Comparison of ENCODE assay signal across 36 cellular contexts in the genomic region with DNA sequence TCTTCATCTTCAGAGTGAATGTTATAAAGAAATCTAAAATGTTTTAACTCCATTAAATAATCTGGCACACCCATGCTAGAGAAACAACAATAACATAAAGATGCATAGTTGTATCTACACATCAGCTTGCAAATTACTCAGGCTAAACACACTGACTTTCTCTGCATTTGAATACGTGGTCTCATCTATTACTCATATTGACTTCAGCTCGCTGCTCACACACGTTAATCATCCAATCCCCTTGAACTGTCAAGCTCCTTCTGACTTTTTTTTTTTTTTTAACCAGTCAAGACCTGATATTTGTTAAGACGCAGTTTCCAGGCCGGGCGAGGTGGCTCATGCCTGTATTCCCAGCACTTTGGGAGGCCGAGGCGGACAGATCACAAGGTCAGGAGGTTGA.
"Had no signal": no experiment of that assay in that cellular context is flagged by ENCODE, and none has a peak within 500 bp of the region (broad histone marks: within the 10 kb centered on the region; RNA-seq: fewer than 3 reads in every experiment).

No MANE protein-coding gene starts in this region.

- H3K27ac ChIP-seq: ascending aorta, cardiac muscle cell, VCaP had no signal

- H3K27ac Mint-ChIP-seq: activated B cell treated with CpG ODN at 0.5 μM for 24 hours; activated CD4-positive, alpha-beta memory T cell treated with anti-CD3 and anti-CD28 coated beads for 36 hours; activated CD4-positive, alpha-beta T cell treated with anti-CD3 and anti-CD28 coated beads, Interleukin-2, amount 10 ng/mL, durations not matched to agents 24 days and 14 days; activated CD8-positive, alpha-beta T cell treated with anti-CD3 and anti-CD28 coated beads for 36 hours; activated naive CD4-positive, alpha-beta T cell treated with anti-CD3 and anti-CD28 coated beads, Interleukin-2, amount 10 ng/mL, durations not matched to agents 7 days and 5 days; activated naive CD4-positive, alpha-beta T cell treated with anti-CD3 and anti-CD28 coated beads, Interleukin-2, amount 50 U/mL, for 24 hours; activated naive CD8-positive, alpha-beta T cell; activated naive CD8-positive, alpha-beta T cell treated with anti-CD3 and anti-CD28 coated beads, Interleukin-2, amount 10 ng/mL, durations not matched to agents 7 days and 5 days; activated naive CD8-positive, alpha-beta T cell treated with anti-CD3 and anti-CD28 coated beads, Interleukin-2, amount 50 U/mL, for 24 hours; activated T-cell treated with anti-CD3 and anti-CD28 coated beads, Interleukin-2, amount 50 U/mL, for 72 hours; activated T-helper 1 cell treated with anti-CD3 and anti-CD28 coated beads, Interleukin-12 subunit alpha, Interleukin-12 subunit beta, Interleukin-2, Interleukin-4 antibody, amounts not matched to agents 30 ng/mL and 10 ng/mL and 1 ng/mL, durations not matched to agents 14 hours and 24 hours and 36 hours; activated T-helper 2 cell treated with anti-CD3 and anti-CD28 coated beads, Interferon-gamma antibody, Interleukin-2, Interleukin-4, amounts not matched to agents 10 μg/mL and 5 μg/mL and 100 μg/mL, durations not matched to agents 14 hours and 24 hours and 36 hours; brain; T-helper 1 cell treated with Interleukin-12 subunit alpha and Interleukin-12 subunit beta and Interleukin-4 antibody, amounts not matched to agents 30 μg/mL and 1 μg/mL, for 36 hours; T-helper 2 cell treated with Interferon-gamma antibody and Interleukin-4, amounts not matched to agents 5 μg/mL and 100 μg/mL, for 36 hours had no signal

- H3K36me3 Mint-ChIP-seq: activated CD4-positive, alpha-beta memory T cell treated with anti-CD3 and anti-CD28 coated beads for 36 hours; activated naive CD4-positive, alpha-beta T cell treated with anti-CD3 and anti-CD28 coated beads, Interleukin-2, amount 10 ng/mL, durations not matched to agents 7 days and 5 days; activated naive CD4-positive, alpha-beta T cell treated with anti-CD3 and anti-CD28 coated beads, Interleukin-2, amount 50 U/mL, for 24 hours; activated naive CD8-positive, alpha-beta T cell; activated naive CD8-positive, alpha-beta T cell treated with anti-CD3 and anti-CD28 coated beads, Interleukin-2, amount 10 ng/mL, durations not matched to agents 7 days and 5 days; brain had no signal

- H3K9me3 ChIP-seq: ascending aorta had no signal

- H3K4me3 ChIP-seq: ascending aorta, cardiac muscle cell had no signal

- DNase-seq: activated B cell treated with CpG ODN at 0.5 μM for 24 hours; activated CD4-positive, alpha-beta memory T cell treated with anti-CD3 and anti-CD28 coated beads for 36 hours; activated CD4-positive, alpha-beta T cell treated with anti-CD3 and anti-CD28 coated beads for 4 hours; activated CD4-positive, alpha-beta T cell treated with anti-CD3 and anti-CD28 coated beads, Interleukin-2, amount 10 ng/mL, durations not matched to agents 24 days and 14 days; activated CD4-positive, alpha-beta T cell treated with anti-CD3 and anti-CD28 coated beads, Interleukin-2, amount 50 U/mL, for 1 hour; activated CD4-positive, alpha-beta T cell treated with anti-CD3 and anti-CD28 coated beads, Interleukin-2, amount 50 U/mL, for 4 hours; activated CD4-positive, CD25-positive, alpha-beta regulatory T cell treated with anti-CD3 and anti-CD28 coated beads, Interleukin-2, amount 50 U/mL, for 72 hours; activated CD8-positive, alpha-beta memory T cell treated with anti-CD3 and anti-CD28 coated beads, Interleukin-2, amount 50 U/mL, for 4 hours; activated CD8-positive, alpha-beta T cell treated with anti-CD3 and anti-CD28 coated beads for 36 hours; activated effector memory CD4-positive, alpha-beta T cell treated with Interleukin-2 at 50 U/mL for 16 hours; activated gamma-delta T cell; activated naive CD4-positive, alpha-beta T cell treated with anti-CD3 and anti-CD28 coated beads, Interleukin-2, amount 10 ng/mL, durations not matched to agents 7 days and 5 days; activated naive CD4-positive, alpha-beta T cell treated with Interleukin-2 at 50 U/mL for 16 hours; activated naive CD8-positive, alpha-beta T cell treated with anti-CD3 and anti-CD28 coated beads, Interleukin-2, amount 10 ng/mL, durations not matched to agents 7 days and 5 days; activated naive CD8-positive, alpha-beta T cell treated with anti-CD3 and anti-CD28 coated beads, Interleukin-2, amount 50 U/mL, for 24 hours; activated T-cell treated with anti-CD3 and anti-CD28 coated beads for 4 hours; activated T-cell treated with anti-CD3 and anti-CD28 coated beads, Interleukin-2, amount 50 U/mL, for 1 hour; activated T-cell treated with anti-CD3 and anti-CD28 coated beads, Interleukin-2, amount 50 U/mL, for 4 hours; activated T-cell treated with anti-CD3 and anti-CD28 coated beads, Interleukin-2, amount 50 U/mL, for 72 hours; amygdala; anterior cingulate cortex; caudate nucleus; cerebellar nuclear complex; T-helper 2 cell; T-helper 9 cell had no signal

- H3K36me3 ChIP-seq: ascending aorta, cardiac muscle cell had no signal

- H3K4me1 ChIP-seq: ascending aorta had no signal

- H3K4me1 Mint-ChIP-seq: activated B cell treated with CpG ODN at 0.5 μM for 24 hours; activated CD4-positive, alpha-beta T cell treated with anti-CD3 and anti-CD28 coated beads, Interleukin-2, amount 10 ng/mL, durations not matched to agents 24 days and 14 days; activated naive CD4-positive, alpha-beta T cell treated with anti-CD3 and anti-CD28 coated beads, Interleukin-2, amount 10 ng/mL, durations not matched to agents 7 days and 5 days; activated naive CD4-positive, alpha-beta T cell treated with anti-CD3 and anti-CD28 coated beads, Interleukin-2, amount 50 U/mL, for 24 hours; activated naive CD8-positive, alpha-beta T cell treated with anti-CD3 and anti-CD28 coated beads, Interleukin-2, amount 10 ng/mL, durations not matched to agents 7 days and 5 days; activated naive CD8-positive, alpha-beta T cell treated with anti-CD3 and anti-CD28 coated beads, Interleukin-2, amount 50 U/mL, for 24 hours; brain; central memory CD8-positive, alpha-beta T cell had no signal

- H3K4me3 Mint-ChIP-seq: activated B cell treated with CpG ODN at 0.5 μM for 24 hours; activated CD4-positive, alpha-beta memory T cell treated with anti-CD3 and anti-CD28 coated beads for 36 hours; activated CD4-positive, alpha-beta T cell treated with anti-CD3 and anti-CD28 coated beads, Interleukin-2, amount 10 ng/mL, durations not matched to agents 24 days and 14 days; activated CD8-positive, alpha-beta T cell treated with anti-CD3 and anti-CD28 coated beads for 36 hours; activated naive CD4-positive, alpha-beta T cell treated with anti-CD3 and anti-CD28 coated beads, Interleukin-2, amount 10 ng/mL, durations not matched to agents 7 days and 5 days; activated naive CD4-positive, alpha-beta T cell treated with anti-CD3 and anti-CD28 coated beads, Interleukin-2, amount 50 U/mL, for 24 hours; activated naive CD8-positive, alpha-beta T cell; activated naive CD8-positive, alpha-beta T cell treated with anti-CD3 and anti-CD28 coated beads, Interleukin-2, amount 10 ng/mL, durations not matched to agents 7 days and 5 days; activated naive CD8-positive, alpha-beta T cell treated with anti-CD3 and anti-CD28 coated beads, Interleukin-2, amount 50 U/mL, for 24 hours; activated T-cell treated with anti-CD3 and anti-CD28 coated beads, Interleukin-2, amount 50 U/mL, for 4 hours; activated T-cell treated with anti-CD3 and anti-CD28 coated beads, Interleukin-2, amount 50 U/mL, for 72 hours; activated T-helper 1 cell treated with anti-CD3 and anti-CD28 coated beads, Interleukin-12 subunit alpha, Interleukin-12 subunit beta, Interleukin-2, Interleukin-4 antibody, amounts not matched to agents 30 ng/mL and 10 ng/mL and 1 ng/mL, durations not matched to agents 14 hours and 24 hours and 36 hours; brain; central memory CD8-positive, alpha-beta T cell; T-helper 1 cell treated with Interleukin-12 subunit alpha and Interleukin-12 subunit beta and Interleukin-4 antibody, amounts not matched to agents 30 μg/mL and 1 μg/mL, for 36 hours; T-helper 2 cell treated with Interferon-gamma antibody and Interleukin-4, amounts not matched to agents 5 μg/mL and 100 μg/mL, for 36 hours had no signal

- H3K9me3 Mint-ChIP-seq: activated B cell treated with CpG ODN at 0.5 μM for 24 hours, brain had no signal

- H3K27me3 Mint-ChIP-seq: activated B cell treated with CpG ODN at 0.5 μM for 24 hours; activated CD4-positive, alpha-beta memory T cell treated with anti-CD3 and anti-CD28 coated beads for 36 hours; activated CD4-positive, alpha-beta T cell treated with anti-CD3 and anti-CD28 coated beads, Interleukin-2, amount 10 ng/mL, durations not matched to agents 24 days and 14 days; activated CD8-positive, alpha-beta T cell treated with anti-CD3 and anti-CD28 coated beads for 36 hours; activated naive CD4-positive, alpha-beta T cell treated with anti-CD3 and anti-CD28 coated beads, Interleukin-2, amount 10 ng/mL, durations not matched to agents 7 days and 5 days; activated naive CD4-positive, alpha-beta T cell treated with anti-CD3 and anti-CD28 coated beads, Interleukin-2, amount 50 U/mL, for 24 hours; activated naive CD8-positive, alpha-beta T cell; activated naive CD8-positive, alpha-beta T cell treated with anti-CD3 and anti-CD28 coated beads, Interleukin-2, amount 10 ng/mL, durations not matched to agents 7 days and 5 days; activated naive CD8-positive, alpha-beta T cell treated with anti-CD3 and anti-CD28 coated beads, Interleukin-2, amount 50 U/mL, for 24 hours; brain; central memory CD8-positive, alpha-beta T cell had no signal

- ATAC-seq: activated CD8-positive, alpha-beta T cell treated with anti-CD3 and anti-CD28 coated beads for 36 hours; activated naive CD8-positive, alpha-beta T cell treated with anti-CD3 and anti-CD28 coated beads, Interleukin-2, amount 50 U/mL, for 24 hours; activated T-cell treated with anti-CD3 and anti-CD28 coated beads, Interleukin-2, amount 50 U/mL, for 4 hours; activated T-cell treated with anti-CD3 and anti-CD28 coated beads, Interleukin-2, amount 50 U/mL, for 72 hours had no signal

- H3K27me3 ChIP-seq: ascending aorta, cardiac muscle cell had no signal
